ENCODE assay signal across 11 cellular contexts in the genomic region with DNA sequence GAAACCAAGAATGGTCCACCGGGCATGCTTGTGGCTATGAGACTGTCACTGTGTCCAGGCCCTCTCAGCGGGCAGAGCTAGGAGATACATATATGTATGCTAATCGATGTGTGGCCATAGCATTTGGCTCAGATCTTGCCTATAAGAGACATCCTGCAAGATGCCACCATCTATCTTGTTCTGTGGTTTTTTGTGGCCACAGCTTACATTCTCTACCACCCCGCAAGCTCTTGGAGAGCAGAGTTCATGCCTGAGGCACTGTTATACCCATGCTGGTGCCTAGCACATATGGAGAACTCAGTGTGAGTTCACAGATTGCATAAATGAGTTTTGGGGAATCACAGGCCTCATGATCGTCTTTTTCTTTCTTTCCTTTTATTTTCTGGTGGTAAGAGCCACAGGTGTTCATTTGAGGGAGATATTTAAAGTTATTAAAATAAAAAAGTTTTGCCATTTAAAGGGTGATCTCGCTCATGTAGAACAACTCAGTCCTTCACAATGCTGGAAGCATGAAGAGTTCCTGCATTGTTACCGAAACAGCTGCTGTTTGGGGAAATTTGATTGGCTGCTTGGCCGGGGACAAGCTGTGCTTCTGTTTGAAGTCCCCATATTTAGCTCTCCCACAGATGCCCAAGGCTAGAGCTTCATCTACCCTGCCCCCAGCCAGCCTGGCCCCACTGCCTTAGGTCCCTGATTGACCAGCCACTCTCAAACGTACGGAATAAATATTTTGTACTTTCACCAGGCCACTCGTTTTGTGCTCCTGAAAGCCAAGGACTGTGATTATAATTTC.
DNase-seq lines count a peak whose midpoint lies in the region; ATAC-seq and TF ChIP-seq lines count a peak whose summit lies in the region.
"Had no signal": no experiment of that assay in that cellular context is flagged by ENCODE, and none has a peak within 500 bp of the region (broad histone marks: within the 10 kb centered on the region; RNA-seq: fewer than 3 reads in every experiment).

No MANE protein-coding gene starts in this region.

- no peak for TF ChIP-seq RAD21 in neural cell (conservative IDR thresholded peaks at IDR 0.05)

- H3K27ac ChIP-seq in WERI-Rb-1 (peak overlapping the region; percentile 39; the same call in 1 of the 2 replicates), neural cell (ENCODE audit: low read length) (peak overlapping the region; percentile 58), spleen (no peak overlapping the region)

- H3K4me3 ChIP-seq in H7 (ENCODE audit: insufficient read depth, low read depth, low read length) (no peak overlapping the region), WERI-Rb-1 (ENCODE audit: low read depth, low read length) (no peak overlapping the region), neural cell (ENCODE audit: low read length) (no peak overlapping the region), spleen (no peak overlapping the region)
- H3K4me3 ChIP-seq: HAP-1, smooth muscle cell had no signal

- no peak for TF ChIP-seq CTCF in WERI-Rb-1 (IDR thresholded peaks at IDR 0.05; ENCODE audit: low read depth, low read length)
- TF ChIP-seq CTCF in neural cell (IDR thresholded peaks at IDR 0.05; ENCODE audit: poor library complexity, severe bottlenecking) = no peak
- no peak for TF ChIP-seq CTCF in spleen (IDR thresholded peaks at IDR 0.05 in 8 of 11, conservative IDR thresholded peaks at IDR 0.05 in 3 of 11)

- ATAC-seq in HG02588 (IDR thresholded peaks at IDR 0.05; ENCODE audit: unreplicated experiment) = no peak
- no peak for ATAC-seq in HG03108 (IDR thresholded peaks at IDR 0.05; ENCODE audit: unreplicated experiment)

- H3K4me2 ChIP-seq in neural cell (ENCODE audit: low read length) = no peak overlapping the region
- H3K4me2 ChIP-seq: smooth muscle cell had no signal

- H3K27me3 ChIP-seq in H7 (ENCODE audit: control insufficient read depth, insufficient read depth, low read length) (no peaks in the 10 kb centered on the region), WERI-Rb-1 (ENCODE audit: insufficient read depth, low read depth, severe bottlenecking) (no peaks in the 10 kb centered on the region), neural cell (ENCODE audit: insufficient read depth, low read depth, low read length) (no peaks in the 10 kb centered on the region), spleen (replicated peaks in 1 of 7) (peaks cover 0 to 13% (median 0%) of the 10 kb centered on the region in 7 donors)

- TF ChIP-seq EP300 in neural cell (conservative IDR thresholded peaks at IDR 0.05; ENCODE audit: poor library complexity, severe bottlenecking) = no peak

- H3K9me3 ChIP-seq in WERI-Rb-1 (ENCODE audit: severe bottlenecking) (no peaks in the 10 kb centered on the region), neural cell (ENCODE audit: low read length) (no peaks in the 10 kb centered on the region), spleen (peaks cover 0 to 16% (median 3%) of the 10 kb centered on the region in 8 donors)
- H3K9me3 ChIP-seq: HAP-1 had no signal

- WGBS in spleen, 5 donors = 77 to 91% (median 88%) methylated on average over 11 of the region's 11 CpGs

- intact Hi-C loops in spleen (cut with DNase I; ENCODE audit: low total_unique reads) = no loop called here

- no peak overlapping the region for H2AFZ ChIP-seq in neural cell (ENCODE audit: low read depth, low read length)

- no peaks in the 10 kb centered on the region for H3K9me2 ChIP-seq in neural cell (ENCODE audit: insufficient read depth, low read length)

- H3K9ac ChIP-seq in neural cell (ENCODE audit: low read length) = no peak overlapping the region

- H3K79me2 ChIP-seq in neural cell (replicated peaks; ENCODE audit: insufficient read depth, low read length) = no peaks in the 10 kb centered on the region

- no peaks in the 10 kb centered on the region for H4K20me1 ChIP-seq in neural cell (ENCODE audit: insufficient read depth)

- DNase-seq in DMS153 (lab: John Stamatoyannopoulos, UW) (peak; percentile 1), DMS153 treated with DMSO at 0.1 percent for 48 hours (lab: John Stamatoyannopoulos, UW; ENCODE audit: unreplicated experiment) (no peak), H7 (peak; percentile 24), WERI-Rb-1 (no peak), spleen (no peak)
- DNase-seq: activated CD4-positive, alpha-beta T cell treated with anti-CD3 and anti-CD28 coated beads, Interleukin-2, amount 50 U/mL, for 48 hours had no signal

- no peaks in the 10 kb centered on the region for H3K36me3 ChIP-seq in H7 (replicated peaks; ENCODE audit: control insufficient read depth, insufficient read depth, low read length)
- no peaks in the 10 kb centered on the region for H3K36me3 ChIP-seq in WERI-Rb-1
- no peaks in the 10 kb centered on the region for H3K36me3 ChIP-seq in neural cell (ENCODE audit: insufficient read depth, low read length)
- H3K36me3 ChIP-seq in spleen = no peaks in the 10 kb centered on the region
- H3K36me3 ChIP-seq: HAP-1 had no signal

- no peaks in the 10 kb centered on the region for H3F3A ChIP-seq in neural cell (ENCODE audit: insufficient read depth, low read length, poor library complexity, severe bottlenecking)

- no peak for TF ChIP-seq POLR2A in spleen (IDR thresholded peaks at IDR 0.05)

- H3K4me1 ChIP-seq in spleen = peaks cover 0 to 5% (median 0%) of the 10 kb centered on the region in 6 donors
- H3K4me1 ChIP-seq: HAP-1 had no signal

TF ChIP-seq in neural cell, 6 proteins besides CTCF, POLR2A, EP300 and RAD21:
- TF ChIP-seq, protein P1, sequence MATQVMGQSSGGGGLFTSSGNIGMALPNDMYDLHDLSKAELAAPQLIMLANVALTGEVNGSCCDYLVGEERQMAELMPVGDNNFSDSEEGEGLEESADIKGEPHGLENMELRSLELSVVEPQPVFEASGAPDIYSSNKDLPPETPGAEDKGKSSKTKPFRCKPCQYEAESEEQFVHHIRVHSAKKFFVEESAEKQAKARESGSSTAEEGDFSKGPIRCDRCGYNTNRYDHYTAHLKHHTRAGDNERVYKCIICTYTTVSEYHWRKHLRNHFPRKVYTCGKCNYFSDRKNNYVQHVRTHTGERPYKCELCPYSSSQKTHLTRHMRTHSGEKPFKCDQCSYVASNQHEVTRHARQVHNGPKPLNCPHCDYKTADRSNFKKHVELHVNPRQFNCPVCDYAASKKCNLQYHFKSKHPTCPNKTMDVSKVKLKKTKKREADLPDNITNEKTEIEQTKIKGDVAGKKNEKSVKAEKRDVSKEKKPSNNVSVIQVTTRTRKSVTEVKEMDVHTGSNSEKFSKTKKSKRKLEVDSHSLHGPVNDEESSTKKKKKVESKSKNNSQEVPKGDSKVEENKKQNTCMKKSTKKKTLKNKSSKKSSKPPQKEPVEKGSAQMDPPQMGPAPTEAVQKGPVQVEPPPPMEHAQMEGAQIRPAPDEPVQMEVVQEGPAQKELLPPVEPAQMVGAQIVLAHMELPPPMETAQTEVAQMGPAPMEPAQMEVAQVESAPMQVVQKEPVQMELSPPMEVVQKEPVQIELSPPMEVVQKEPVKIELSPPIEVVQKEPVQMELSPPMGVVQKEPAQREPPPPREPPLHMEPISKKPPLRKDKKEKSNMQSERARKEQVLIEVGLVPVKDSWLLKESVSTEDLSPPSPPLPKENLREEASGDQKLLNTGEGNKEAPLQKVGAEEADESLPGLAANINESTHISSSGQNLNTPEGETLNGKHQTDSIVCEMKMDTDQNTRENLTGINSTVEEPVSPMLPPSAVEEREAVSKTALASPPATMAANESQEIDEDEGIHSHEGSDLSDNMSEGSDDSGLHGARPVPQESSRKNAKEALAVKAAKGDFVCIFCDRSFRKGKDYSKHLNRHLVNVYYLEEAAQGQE (IDR thresholded peaks at IDR 0.05; ENCODE audit: borderline replicate concordance) = no peak
- TF ChIP-seq EZH2 (IDR thresholded peaks at IDR 0.05; ENCODE audit: borderline replicate concordance, insufficient read depth, low read length, poor library complexity, severe bottlenecking) (no peak), POLR2AphosphoS5 (IDR thresholded peaks at IDR 0.05) (no peak), SMC3 (conservative IDR thresholded peaks at IDR 0.05; ENCODE audit: poor library complexity) (no peak), MXI1 (conservative IDR thresholded peaks at IDR 0.05; ENCODE audit: poor library complexity, severe bottlenecking) (no peak), TAF1 (IDR thresholded peaks at IDR 0.05; ENCODE audit: low read depth) (no peak)

Comparison
In these comparisons a context has a peak if more than half of its experiments do, and no peak if none do; other contexts are left out.
1. DNase-seq: peak in DMS153 (single experiment) and H7 (single experiment); none in DMS153 treated with DMSO at 0.1 percent for 48 hours (single experiment), WERI-Rb-1 (single experiment) and spleen (single experiment).
2. H3K27ac ChIP-seq: peak in WERI-Rb-1 (single experiment) and neural cell (single experiment); none in spleen (0 of 8).